ENCODE assay signal across 20 cellular contexts in genomic region chr20:4244700-4245485, GRCh38. TPM values are rescaled to one million over a fixed set of nuclear protein-coding genes. Genes with fewer than 3 reads are reported as not detected.
DNase-seq lines count a peak whose midpoint lies in the region; ATAC-seq and TF ChIP-seq lines count a peak whose summit lies in the region.
"Had no signal": no experiment of that assay in that cellular context is flagged by ENCODE, and none has a peak within 500 bp of the region (broad histone marks: within the 10 kb centered on the region; RNA-seq: fewer than 3 reads in every experiment).

No MANE protein-coding gene starts in this region.

- 0 out of 7 replicates have a peak overlapping the region, but pooled peaks of 1 of the 3 experiments have one; percentile 2 for H3K27ac Mint-ChIP-seq in H9
- H3K27ac Mint-ChIP-seq: activated CD8-positive, alpha-beta T cell treated with anti-CD3 and anti-CD28 coated beads for 36 hours; activated T-cell treated with anti-CD3 and anti-CD28 coated beads, Interleukin-2, amount 50 U/mL, for 24 hours; T-helper 17 cell had no signal

- H3K23me2 ChIP-seq in H9 (ENCODE audit: insufficient read length, low read depth, low read length, poor library complexity, severe bottlenecking), result peaks cover 14% of the 10 kb centered on the region

- H2BK12ac ChIP-seq in H9 (ENCODE audit: insufficient read length, low read depth, low read length), result no peak overlapping the region

- CTCF ChIA-PET in IMR-90 (lab: Yijun Ruan, JAX), result interaction anchor here (0.8 kb wide), 1 partner anchor 348 kb away, joined by 3 read pairs; no protein-coding TSS in a partner anchor

- H3K79me2 ChIP-seq in H9 (ENCODE audit: insufficient read depth, low read length), result no peaks in the 10 kb centered on the region

- H2AFZ ChIP-seq in IMR-90 (replicated peaks; ENCODE audit: low read length, poor library complexity) (peak overlapping the region; percentile 24), H9 (ENCODE audit: low read length) (no peak overlapping the region)

- 78% methylated on average over 3 of the region's 10 CpGs; no CpG with 5 or more reads in 1 of the 2 experiments for WGBS in IMR-90 (ENCODE audit: extremely low coverage in 2 of 2, insufficient read length in 1 of 2), 2 experiments
- WGBS in transverse colon (ENCODE audit: low coverage in 1 of 2), 2 donors, result 43 to 47% methylated on average over 7 to 10 of the region's 10 CpGs
- no CpG with 5 or more reads among the region's 10 CpGs for WGBS in H9 (ENCODE audit: extremely low coverage, insufficient read length, low lambda C conversion rate)

- POLR2A ChIA-PET in IMR-90 (lab: Charles Lee; ENCODE audit: unreplicated experiment), result interaction anchor here (0.6 kb wide), 1 partner anchor 343 kb away, joined by 5 read pairs; no protein-coding TSS in a partner anchor

- BruUV-seq in IMR-90 (replicated peaks; lab: Mats Ljungman, UMichigan), result no TSS peak

- H3K4me2 ChIP-seq in IMR-90 (ENCODE audit: low read depth, low read length), result no peak overlapping the region
- no peak overlapping the region for H3K4me2 ChIP-seq in H9 (ENCODE audit: insufficient read depth, insufficient read length, low read length)

- H2BK15ac ChIP-seq in IMR-90 (ENCODE audit: low read depth, low read length) (no peak overlapping the region; the same call in 2 of the 3 replicates), H9 (ENCODE audit: low read depth, low read length) (no peak overlapping the region)

- H3K4me1 Mint-ChIP-seq in H9, result peaks cover 10 to 25% of the 10 kb centered on the region in 2 experiments

- dilution Hi-C loops in IMR-90 (cut with HindIII; ENCODE audit: low sequenced_read_pairs, unreplicated experiment), result no loop called here

- H3K36me3 ChIP-seq in IMR-90 (ENCODE audit: control insufficient read depth, insufficient read depth, low read length), result no peaks in the 10 kb centered on the region
- H3K36me3 ChIP-seq in mucosa of descending colon (ENCODE audit: low read depth), result no peaks in the 10 kb centered on the region
- H3K36me3 ChIP-seq in transverse colon, result no peaks in the 10 kb centered on the region

- peak overlapping the region in 1 of 2 experiments; percentile 28; a peak in 1 of 4 replicates for H4K8ac ChIP-seq in IMR-90 (ENCODE audit: low read depth in 2 of 2, low read length in 2 of 2)
- H4K8ac ChIP-seq in H9 (replicated peaks; ENCODE audit: insufficient read length, low read depth, low read length), result no peak overlapping the region

- 0 out of 5 replicates have a peak, but pooled peaks cover 0 to 2% of the 10 kb centered on the region in 2 experiments for H3K9me3 Mint-ChIP-seq in H9
- H3K9me3 Mint-ChIP-seq: activated CD8-positive, alpha-beta T cell treated with anti-CD3 and anti-CD28 coated beads for 36 hours; activated T-cell treated with anti-CD3 and anti-CD28 coated beads, Interleukin-2, amount 50 U/mL, for 24 hours; naive thymus-derived CD8-positive, alpha-beta T cell had no signal

- H3K4me1 ChIP-seq in IMR-90 (ENCODE audit: control insufficient read depth, insufficient read depth, low read length) (peaks cover 3% of the 10 kb centered on the region; the same call in 1 of the 2 replicates), mucosa of descending colon (ENCODE audit: low read depth) (peaks cover 21% of the 10 kb centered on the region), transverse colon (peaks cover 4 to 28% (median 18%) of the 10 kb centered on the region in 4 donors), H9 (ENCODE audit: insufficient read depth, low read length) (no peaks in the 10 kb centered on the region)

- peak overlapping the region; percentile 56 for H2AK9ac ChIP-seq in IMR-90 (replicated peaks; ENCODE audit: low read depth, low read length, poor library complexity)

- no peak overlapping the region for H4K91ac ChIP-seq in IMR-90 (ENCODE audit: insufficient read depth, low read depth, low read length)
- H4K91ac ChIP-seq in H9 (ENCODE audit: insufficient read length, low read depth, low read length), result no peak overlapping the region

- TF ChIP-seq POLR2A in IMR-90 (IDR thresholded peaks at IDR 0.05; ENCODE audit: low read depth, low read length), result no peak
- TF ChIP-seq POLR2A in transverse colon (IDR thresholded peaks at IDR 0.05), result no peak

- no peak for TF ChIP-seq RAD21 in IMR-90 (IDR thresholded peaks at IDR 0.05; ENCODE audit: low read length)

- H3K9me1 ChIP-seq in IMR-90 (ENCODE audit: insufficient read depth, low read length), result 0 out of 2 replicates have a peak, but pooled peaks cover 6% of the 10 kb centered on the region

- peaks cover 0 to 4% of the 10 kb centered on the region in 2 experiments; a peak in 2 of 4 replicates for H3K79me1 ChIP-seq in IMR-90 (ENCODE audit: low read depth in 1 of 2, low read length in 2 of 2)
- H3K79me1 ChIP-seq in H9 (ENCODE audit: insufficient read depth, low read depth, low read length, poor library complexity, severe bottlenecking), result no peaks in the 10 kb centered on the region

- no peak for DNase-seq in IMR-90
- DNase-seq in choroid plexus epithelial cell (ENCODE audit: low read depth), result peak; percentile 27
- peak in 2 of 3 donors; percentile 66 to 90 for DNase-seq in mucosa of descending colon
- peak; percentile 83 for DNase-seq in transverse colon
- DNase-seq in nucleus accumbens (lab: John Stamatoyannopoulos, UW), result no peak
- DNase-seq in H9, result no peak
- DNase-seq in SHP77 treated with DMSO at 0.1 percent for 48 hours (lab: John Stamatoyannopoulos, UW), result no peak
- DNase-seq: activated CD8-positive, alpha-beta T cell treated with anti-CD3 and anti-CD28 coated beads for 36 hours; activated naive CD4-positive, alpha-beta T cell treated with anti-CD3 and anti-CD28 coated beads, Interleukin-2, amount 50 U/mL, for 16 hours; activated T-cell treated with anti-CD3 and anti-CD28 coated beads, Interleukin-2, amount 50 U/mL, for 24 hours; COR-L47; GOT3; hippocampal formation; mammary epithelial cell; naive thymus-derived CD8-positive, alpha-beta T cell; NCI-H1436; NCI-H69; SHP77; T-helper 17 cell had no signal

- no peak for TF ChIP-seq CTCF in IMR-90 (conservative IDR thresholded peaks at IDR 0.05; ENCODE audit: low read depth, low read length)
- TF ChIP-seq CTCF in choroid plexus epithelial cell (conservative IDR thresholded peaks at IDR 0.05; ENCODE audit: low read depth, low read length), result no peak
- no peak for TF ChIP-seq CTCF in mucosa of descending colon (IDR thresholded peaks at IDR 0.05)
- TF ChIP-seq CTCF in transverse colon (IDR thresholded peaks at IDR 0.05), result no peak
- no peak for TF ChIP-seq CTCF in H9 (conservative IDR thresholded peaks at IDR 0.05)

- H2BK20ac ChIP-seq in IMR-90 (ENCODE audit: low read depth, low read length) (peak overlapping the region; percentile 34; the same call in 1 of the 2 replicates), H9 (ENCODE audit: low read depth, low read length, poor library complexity, severe bottlenecking) (no peak overlapping the region)

- intact Hi-C loops in IMR-90 (cut with micrococcal nuclease) (no loop called here), mucosa of descending colon (cut with DNase I, micrococcal nuclease) (no loop called here), transverse colon (cut with DNase I; ENCODE audit: low total_unique reads) (no loop called here)

- in situ Hi-C loops in IMR-90 (cut with MboI; ENCODE audit: low sequenced_read_pairs) (no loop called here), transverse colon (cut with MboI; ENCODE audit: low pct_ligation_motif_present in 1 of 4, low pct_unique_long_range_greater_than_20kb in 1 of 4, low sequenced_read_pairs in 3 of 4) (no loop called here)

- no peak overlapping the region for H3T11ph ChIP-seq in H9 (ENCODE audit: low read length)

- H2BK5ac ChIP-seq in IMR-90 (ENCODE audit: low read depth, low read length, poor library complexity, severe bottlenecking) (no peak overlapping the region), H9 (ENCODE audit: insufficient read length, low read length) (no peak overlapping the region)

- H3K4me3 Mint-ChIP-seq in H9, result no peak overlapping the region
- H3K4me3 Mint-ChIP-seq: activated CD8-positive, alpha-beta T cell treated with anti-CD3 and anti-CD28 coated beads for 36 hours; activated T-cell treated with anti-CD3 and anti-CD28 coated beads, Interleukin-2, amount 50 U/mL, for 24 hours; T-helper 17 cell had no signal

- H4K20me1 ChIP-seq in IMR-90 (ENCODE audit: insufficient read depth, low read length), result no peaks in the 10 kb centered on the region
- no peaks in the 10 kb centered on the region for H4K20me1 ChIP-seq in H9 (ENCODE audit: control insufficient read depth, insufficient read depth, insufficient read length)

- H4K5ac ChIP-seq in IMR-90 (ENCODE audit: low read depth, low read length) (no peak overlapping the region), H9 (ENCODE audit: insufficient read length, low read depth, low read length) (no peak overlapping the region)

- no peak overlapping the region for H3K9ac ChIP-seq in IMR-90 (ENCODE audit: low read depth, low read length)
- no peak overlapping the region for H3K9ac ChIP-seq in H9 (ENCODE audit: extremely low read depth, insufficient read length, low read length)

- no peak overlapping the region for H3K23ac ChIP-seq in IMR-90 (ENCODE audit: low read depth, low read length)
- H3K23ac ChIP-seq in H9 (ENCODE audit: insufficient read length, low read depth, low read length), result no peak overlapping the region

- no peaks in the 10 kb centered on the region; a peak in 1 of 7 replicates for H3K36me3 Mint-ChIP-seq in H9 (ENCODE audit: insufficient read depth in 1 of 3, low read depth in 3 of 3)
- H3K36me3 Mint-ChIP-seq: naive thymus-derived CD8-positive, alpha-beta T cell had no signal

- H3K18ac ChIP-seq in IMR-90 (ENCODE audit: low read depth, low read length), result no peak overlapping the region
- H3K18ac ChIP-seq in H9 (ENCODE audit: insufficient read length, low read depth, low read length), result no peak overlapping the region

- H3K27ac ChIP-seq in IMR-90 (ENCODE audit: insufficient read depth, low read length) (no peak overlapping the region), transverse colon (peak overlapping the region; percentile 40 to 68 (median 66)), H9 (ENCODE audit: insufficient read length, low read depth, low read length) (no peak overlapping the region)

- no peak overlapping the region for H3K4me3 ChIP-seq in IMR-90 (ENCODE audit: insufficient read depth, low read depth, low read length)
- H3K4me3 ChIP-seq in choroid plexus epithelial cell (ENCODE audit: low read depth, low read length), result no peak overlapping the region
- no peak overlapping the region for H3K4me3 ChIP-seq in mucosa of descending colon
- H3K4me3 ChIP-seq in transverse colon, result no peak overlapping the region

- H3K56ac ChIP-seq in IMR-90 (ENCODE audit: extremely low read depth, insufficient read depth, low read length), result no peak overlapping the region
- no peak overlapping the region for H3K56ac ChIP-seq in H9 (ENCODE audit: insufficient read length, low read depth, low read length)

- H2BK120ac ChIP-seq in IMR-90 (ENCODE audit: low read depth, low read length), result no peak overlapping the region
- no peak overlapping the region for H2BK120ac ChIP-seq in H9 (ENCODE audit: low read depth, low read length, poor library complexity, severe bottlenecking)

- H3K9me3 ChIP-seq in IMR-90 (ENCODE audit: control insufficient read depth, insufficient read depth, low read length) (peaks cover 2% of the 10 kb centered on the region; the same call in 1 of the 2 replicates), mucosa of descending colon (no peaks in the 10 kb centered on the region), transverse colon (no peaks in the 10 kb centered on the region), H9 (ENCODE audit: control insufficient read depth, low read depth, low read length) (no peaks in the 10 kb centered on the region)

- H2AK5ac ChIP-seq in IMR-90 (ENCODE audit: low read depth, low read length), result 0 out of 2 replicates have a peak overlapping the region, but pooled peaks have one; percentile 29
- no peak overlapping the region for H2AK5ac ChIP-seq in H9 (ENCODE audit: insufficient read length, low read length)

- TF ChIP-seq EP300 in transverse colon (IDR thresholded peaks at IDR 0.05; ENCODE audit: low read depth), result no peak

- H3K4ac ChIP-seq in IMR-90 (ENCODE audit: low read depth, low read length) (0 out of 2 replicates have a peak overlapping the region, but pooled peaks have one; percentile 22), H9 (ENCODE audit: low read depth, low read length) (no peak overlapping the region)

- H3K14ac ChIP-seq in IMR-90 (replicated peaks; ENCODE audit: low read depth, low read length) (no peak overlapping the region), H9 (ENCODE audit: insufficient read depth, low read length) (no peak overlapping the region)

- H3K27me3 ChIP-seq in IMR-90 (ENCODE audit: control insufficient read depth, insufficient read depth, low read length), result peaks cover 4% of the 10 kb centered on the region; the same call in 1 of the 2 replicates
- H3K27me3 ChIP-seq in transverse colon, result peaks cover 42% of the 10 kb centered on the region
- H3K27me3 ChIP-seq in H9 (ENCODE audit: insufficient read depth, low read length), result peaks cover 17% of the 10 kb centered on the region; the same call in 1 of the 2 replicates

- peaks cover 78% of the 10 kb centered on the region for H3K27me3 Mint-ChIP-seq in H9 (ENCODE audit: low read depth)

- ATAC-seq in IMR-90 (ENCODE audit: low read depth) (no peak), mucosa of descending colon (peak; percentile 86)
- ATAC-seq: activated CD8-positive, alpha-beta T cell treated with anti-CD3 and anti-CD28 coated beads for 36 hours; naive thymus-derived CD8-positive, alpha-beta T cell; T-helper 17 cell had no signal

RNA-seq across cellular contexts. Expression of gene ADRA1D, which starts 4.2 kb away (rescaled TPM):
- under 0.01 and 0.28 TPM in 2 replicates for total RNA-seq in IMR-90 (2012; rRNA removed)
- 1.4 and 1.8 TPM in 2 replicates for polyA plus RNA-seq in IMR-90 (2012; rRNA removed)
- polyA plus RNA-seq in IMR-90 (2012; cell fraction: cytosol; rRNA removed), result 0.55 and 1.3 TPM in 2 replicates
- polyA plus RNA-seq in IMR-90 (2012; cell fraction: nucleus; rRNA removed; ENCODE audit: low replicate concordance), result 0.36 and 1.1 TPM in 2 replicates
- under 1 TPM; 0.23 to 0.39 (median 0.38) TPM for total RNA-seq in mucosa of descending colon
- 1 to 10 TPM in 2 of 4 donors, under 1 TPM in 1, not detected in 1; 0.64 to 6.4 (median 5.2) TPM for total RNA-seq in transverse colon
- total RNA-seq in H9 (2021), result 0.50 and 0.86 TPM in 2 replicates
- total RNA-seq: activated CD8-positive, alpha-beta T cell treated with anti-CD3 and anti-CD28 coated beads for 36 hours; astrocyte; naive thymus-derived CD8-positive, alpha-beta T cell; T-helper 17 cell had no signal
- polyA plus RNA-seq: naive thymus-derived CD8-positive, alpha-beta T cell had no signal

Comparison
In these comparisons a context has a peak if more than half of its experiments do, and no peak if none do; other contexts are left out.
1. DNase-seq: peak in choroid plexus epithelial cell (single experiment), mucosa of descending colon (2 of 3) and transverse colon (single experiment); none in IMR-90 (single experiment), nucleus accumbens (0 of 56), H9 (single experiment) and SHP77 treated with DMSO at 0.1 percent for 48 hours (single experiment).
2. H3K27ac ChIP-seq: peak in transverse colon (4 of 4); none in IMR-90 (single experiment) and H9 (single experiment).